In the genomic region with DNA sequence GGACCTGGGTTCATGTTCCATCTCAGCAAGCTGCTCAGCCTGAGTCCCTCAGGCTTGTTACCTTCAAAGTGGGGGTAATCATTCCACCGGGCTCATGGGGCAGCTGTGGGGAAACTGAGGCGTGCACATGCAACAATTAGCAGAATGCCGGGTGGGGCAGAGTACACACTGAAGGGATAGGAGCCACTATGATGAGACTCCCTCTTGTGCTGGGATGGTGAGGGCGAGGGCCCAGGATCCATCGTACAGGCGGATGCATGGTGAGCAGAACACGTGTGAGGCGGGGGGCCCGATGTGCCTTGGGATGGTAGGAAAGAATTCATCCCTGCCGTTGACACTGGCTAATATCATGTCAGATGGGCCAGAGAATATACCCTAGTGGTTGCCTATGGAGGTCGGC, we compare ENCODE assay signal across 19 cellular contexts. TPM values are rescaled to one million over a fixed set of nuclear protein-coding genes. Genes with fewer than 3 reads are reported as not detected.
DNase-seq lines count a peak whose midpoint lies in the region; ATAC-seq and TF ChIP-seq lines count a peak whose summit lies in the region.
"Had no signal": no experiment of that assay in that cellular context is flagged by ENCODE, and none has a peak within 500 bp of the region (broad histone marks: within the 10 kb centered on the region; RNA-seq: fewer than 3 reads in every experiment).

No MANE protein-coding gene starts in this region.

- intact Hi-C loops in lower lobe of right lung (cut with DNase I): no loop called here
- intact Hi-C loops in spleen (cut with DNase I; ENCODE audit: low total_unique reads): no loop called here

- peak; percentile 43 for DNase-seq in activated effector memory CD4-positive, alpha-beta T cell treated with anti-CD3 and anti-CD28 coated beads, Interleukin-2, amount 50 U/mL, for 16 hours
- no peak for DNase-seq in activated effector memory CD4-positive, alpha-beta T cell treated with Interleukin-2 at 50 U/mL for 16 hours
- DNase-seq in SK-N-MC (ENCODE audit: low read depth, low spot score): no peak
- DNase-seq in lower lobe of right lung: no peak
- DNase-seq in spleen: peak; percentile 49
- DNase-seq in NCI-H1048 (lab: John Stamatoyannopoulos, UW): no peak
- DNase-seq in NCI-H226: no peak
- DNase-seq: activated CD4-positive, alpha-beta T cell treated with anti-CD3 and anti-CD28 coated beads for 1 hour; amygdala; CD8-positive, alpha-beta memory T cell; central memory CD4-positive, alpha-beta T cell; effector memory CD4-positive, alpha-beta T cell; NCI-H1092; NCI-H526 treated with DMSO at 0.1 percent for 48 hours; stimulated activated naive CD4-positive, alpha-beta T cell treated with Interleukin-2 at 50 U/mL for 16 hours; T-helper 9 cell had no signal

- H3K4me1 ChIP-seq in lower lobe of right lung (peaks cover 58% of the 10 kb centered on the region), spleen (peaks cover 0 to 28% (median 9%) of the 10 kb centered on the region in 6 donors)

- H3K9ac ChIP-seq in SK-N-MC (ENCODE audit: insufficient read length): no peak overlapping the region
- H3K9ac ChIP-seq: KMS-11 had no signal

- H3K36me3 ChIP-seq in SK-N-MC (ENCODE audit: insufficient read depth, low read length) (no peaks in the 10 kb centered on the region), lower lobe of right lung (no peaks in the 10 kb centered on the region), spleen (no peaks in the 10 kb centered on the region)

- H3K4me3 ChIP-seq in SK-N-MC (peak overlapping the region; percentile 37; the same call in 1 of the 2 replicates), lower lobe of right lung (no peak overlapping the region), spleen (no peak overlapping the region)

- 90 to 97% (median 93%) methylated on average over 11 of the region's 11 CpGs for WGBS in spleen, 5 donors

- no peaks in the 10 kb centered on the region for H3K27me3 ChIP-seq in lower lobe of right lung (ENCODE audit: low read depth)
- no peaks in the 10 kb centered on the region for H3K27me3 ChIP-seq in spleen (replicated peaks in 1 of 7)

- H3K27ac ChIP-seq in SK-N-MC (no peak overlapping the region), lower lobe of right lung (peak overlapping the region; percentile 54), spleen (peak overlapping the region in 5 of 8 donors; percentile 6 to 60 (median 57))
- H3K27ac ChIP-seq: KMS-11 had no signal

- no peak for TF ChIP-seq CTCF in lower lobe of right lung (IDR thresholded peaks at IDR 0.05)
- no peak for TF ChIP-seq CTCF in spleen (IDR thresholded peaks at IDR 0.05 in 8 of 11, conservative IDR thresholded peaks at IDR 0.05 in 3 of 11)

- TF ChIP-seq POLR2A in spleen (IDR thresholded peaks at IDR 0.05): no peak

- H3K9me3 ChIP-seq in SK-N-MC (ENCODE audit: low read depth, low read length) (no peaks in the 10 kb centered on the region), lower lobe of right lung (no peaks in the 10 kb centered on the region), spleen (no peaks in the 10 kb centered on the region)

- no peak for ATAC-seq in lower lobe of right lung
- ATAC-seq in HG03460 (IDR thresholded peaks at IDR 0.05; ENCODE audit: unreplicated experiment): no peak
- ATAC-seq: natural killer cell treated with Interleukin-12 subunit alpha and Interleukin-12 subunit beta and Interleukin-15 and Interleukin-18, amount 100 ng/mL, for 72 hours had no signal

RNA-seq across cellular contexts. Expression of a gene that starts 25.5 kb away (rescaled TPM):
- total RNA-seq in lower lobe of right lung: 9.3 TPM
- 10 to 100 TPM; 22.1 to 36.3 (median 32.1) TPM for total RNA-seq in spleen
- polyA plus RNA-seq in spleen: 10 to 100 TPM; 17.3 to 18.8 (median 18.0) TPM

Comparison
In these comparisons a context has a peak if more than half of its experiments do, and no peak if none do; other contexts are left out.
1. DNase-seq: peak in activated effector memory CD4-positive, alpha-beta T cell treated with anti-CD3 and anti-CD28 coated beads, Interleukin-2, amount 50 U/mL, for 16 hours (single experiment) and spleen (single experiment); none in activated effector memory CD4-positive, alpha-beta T cell treated with Interleukin-2 at 50 U/mL for 16 hours (single experiment), SK-N-MC (single experiment), lower lobe of right lung (single experiment), NCI-H1048 (single experiment) and NCI-H226 (single experiment).